ENCODE assay signal across 1 cellular context in the genomic region with DNA sequence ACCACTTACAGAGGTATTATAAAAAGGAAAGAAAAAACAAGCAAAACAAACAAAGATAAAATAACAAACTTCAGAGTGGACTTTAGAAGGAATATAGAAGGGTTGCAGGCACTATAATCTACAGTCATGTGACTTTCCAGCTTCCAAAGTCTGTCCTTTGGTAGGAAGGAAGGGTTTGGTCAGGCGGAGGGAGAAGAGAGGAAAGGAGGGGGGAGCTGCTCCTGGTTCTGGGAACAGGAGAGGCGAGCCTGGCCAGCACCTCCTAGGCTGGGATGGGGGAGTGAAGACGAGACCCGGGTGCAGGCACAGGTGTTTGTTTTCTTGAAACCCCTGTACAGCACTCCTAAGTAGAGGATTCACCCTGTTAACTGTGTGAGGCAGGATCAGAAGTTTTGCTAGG.
TF ChIP-seq lines count a peak whose summit lies in the region.

No MANE protein-coding gene starts in this region.

TF ChIP-seq in WTC11, 78 proteins besides CTCF, POLR2A, EP300 and RAD21 (continued from another document):
- TF ChIP-seq, protein P1, sequence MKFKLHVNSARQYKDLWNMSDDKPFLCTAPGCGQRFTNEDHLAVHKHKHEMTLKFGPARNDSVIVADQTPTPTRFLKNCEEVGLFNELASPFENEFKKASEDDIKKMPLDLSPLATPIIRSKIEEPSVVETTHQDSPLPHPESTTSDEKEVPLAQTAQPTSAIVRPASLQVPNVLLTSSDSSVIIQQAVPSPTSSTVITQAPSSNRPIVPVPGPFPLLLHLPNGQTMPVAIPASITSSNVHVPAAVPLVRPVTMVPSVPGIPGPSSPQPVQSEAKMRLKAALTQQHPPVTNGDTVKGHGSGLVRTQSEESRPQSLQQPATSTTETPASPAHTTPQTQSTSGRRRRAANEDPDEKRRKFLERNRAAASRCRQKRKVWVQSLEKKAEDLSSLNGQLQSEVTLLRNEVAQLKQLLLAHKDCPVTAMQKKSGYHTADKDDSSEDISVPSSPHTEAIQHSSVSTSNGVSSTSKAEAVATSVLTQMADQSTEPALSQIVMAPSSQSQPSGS (CRISPR knock-in tag; IDR thresholded peaks at IDR 0.05; ENCODE audit: borderline replicate concordance, low read depth): no peak
- TF ChIP-seq ESRRA (CRISPR knock-in tag; IDR thresholded peaks at IDR 0.05; ENCODE audit: borderline replicate concordance) (no peak), ZNF219 (CRISPR knock-in tag; IDR thresholded peaks at IDR 0.05; ENCODE audit: borderline replicate concordance) (no peak), PRRX2 (CRISPR knock-in tag; IDR thresholded peaks at IDR 0.05) (no peak), ZNF396 (CRISPR knock-in tag; IDR thresholded peaks at IDR 0.05; ENCODE audit: borderline replicate concordance) (no peak), SMAD3 (CRISPR knock-in tag; IDR thresholded peaks at IDR 0.05; ENCODE audit: borderline replicate concordance) (no peak)
- TF ChIP-seq, protein P2, sequence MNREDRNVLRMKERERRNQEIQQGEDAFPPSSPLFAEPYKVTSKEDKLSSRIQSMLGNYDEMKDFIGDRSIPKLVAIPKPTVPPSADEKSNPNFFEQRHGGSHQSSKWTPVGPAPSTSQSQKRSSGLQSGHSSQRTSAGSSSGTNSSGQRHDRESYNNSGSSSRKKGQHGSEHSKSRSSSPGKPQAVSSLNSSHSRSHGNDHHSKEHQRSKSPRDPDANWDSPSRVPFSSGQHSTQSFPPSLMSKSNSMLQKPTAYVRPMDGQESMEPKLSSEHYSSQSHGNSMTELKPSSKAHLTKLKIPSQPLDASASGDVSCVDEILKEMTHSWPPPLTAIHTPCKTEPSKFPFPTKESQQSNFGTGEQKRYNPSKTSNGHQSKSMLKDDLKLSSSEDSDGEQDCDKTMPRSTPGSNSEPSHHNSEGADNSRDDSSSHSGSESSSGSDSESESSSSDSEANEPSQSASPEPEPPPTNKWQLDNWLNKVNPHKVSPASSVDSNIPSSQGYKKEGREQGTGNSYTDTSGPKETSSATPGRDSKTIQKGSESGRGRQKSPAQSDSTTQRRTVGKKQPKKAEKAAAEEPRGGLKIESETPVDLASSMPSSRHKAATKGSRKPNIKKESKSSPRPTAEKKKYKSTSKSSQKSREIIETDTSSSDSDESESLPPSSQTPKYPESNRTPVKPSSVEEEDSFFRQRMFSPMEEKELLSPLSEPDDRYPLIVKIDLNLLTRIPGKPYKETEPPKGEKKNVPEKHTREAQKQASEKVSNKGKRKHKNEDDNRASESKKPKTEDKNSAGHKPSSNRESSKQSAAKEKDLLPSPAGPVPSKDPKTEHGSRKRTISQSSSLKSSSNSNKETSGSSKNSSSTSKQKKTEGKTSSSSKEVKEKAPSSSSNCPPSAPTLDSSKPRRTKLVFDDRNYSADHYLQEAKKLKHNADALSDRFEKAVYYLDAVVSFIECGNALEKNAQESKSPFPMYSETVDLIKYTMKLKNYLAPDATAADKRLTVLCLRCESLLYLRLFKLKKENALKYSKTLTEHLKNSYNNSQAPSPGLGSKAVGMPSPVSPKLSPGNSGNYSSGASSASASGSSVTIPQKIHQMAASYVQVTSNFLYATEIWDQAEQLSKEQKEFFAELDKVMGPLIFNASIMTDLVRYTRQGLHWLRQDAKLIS (CRISPR knock-in tag; IDR thresholded peaks at IDR 0.05; ENCODE audit: borderline replicate concordance): no peak
- TF ChIP-seq, protein P3, sequence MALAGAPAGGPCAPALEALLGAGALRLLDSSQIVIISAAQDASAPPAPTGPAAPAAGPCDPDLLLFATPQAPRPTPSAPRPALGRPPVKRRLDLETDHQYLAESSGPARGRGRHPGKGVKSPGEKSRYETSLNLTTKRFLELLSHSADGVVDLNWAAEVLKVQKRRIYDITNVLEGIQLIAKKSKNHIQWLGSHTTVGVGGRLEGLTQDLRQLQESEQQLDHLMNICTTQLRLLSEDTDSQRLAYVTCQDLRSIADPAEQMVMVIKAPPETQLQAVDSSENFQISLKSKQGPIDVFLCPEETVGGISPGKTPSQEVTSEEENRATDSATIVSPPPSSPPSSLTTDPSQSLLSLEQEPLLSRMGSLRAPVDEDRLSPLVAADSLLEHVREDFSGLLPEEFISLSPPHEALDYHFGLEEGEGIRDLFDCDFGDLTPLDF (CRISPR knock-in tag; IDR thresholded peaks at IDR 0.05): no peak
- TF ChIP-seq, protein P4, sequence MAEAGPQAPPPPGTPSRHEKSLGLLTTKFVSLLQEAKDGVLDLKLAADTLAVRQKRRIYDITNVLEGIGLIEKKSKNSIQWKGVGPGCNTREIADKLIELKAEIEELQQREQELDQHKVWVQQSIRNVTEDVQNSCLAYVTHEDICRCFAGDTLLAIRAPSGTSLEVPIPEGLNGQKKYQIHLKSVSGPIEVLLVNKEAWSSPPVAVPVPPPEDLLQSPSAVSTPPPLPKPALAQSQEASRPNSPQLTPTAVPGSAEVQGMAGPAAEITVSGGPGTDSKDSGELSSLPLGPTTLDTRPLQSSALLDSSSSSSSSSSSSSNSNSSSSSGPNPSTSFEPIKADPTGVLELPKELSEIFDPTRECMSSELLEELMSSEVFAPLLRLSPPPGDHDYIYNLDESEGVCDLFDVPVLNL (CRISPR knock-in tag; IDR thresholded peaks at IDR 0.05; ENCODE audit: borderline replicate concordance, low read depth): no peak
- TF ChIP-seq, protein P5, sequence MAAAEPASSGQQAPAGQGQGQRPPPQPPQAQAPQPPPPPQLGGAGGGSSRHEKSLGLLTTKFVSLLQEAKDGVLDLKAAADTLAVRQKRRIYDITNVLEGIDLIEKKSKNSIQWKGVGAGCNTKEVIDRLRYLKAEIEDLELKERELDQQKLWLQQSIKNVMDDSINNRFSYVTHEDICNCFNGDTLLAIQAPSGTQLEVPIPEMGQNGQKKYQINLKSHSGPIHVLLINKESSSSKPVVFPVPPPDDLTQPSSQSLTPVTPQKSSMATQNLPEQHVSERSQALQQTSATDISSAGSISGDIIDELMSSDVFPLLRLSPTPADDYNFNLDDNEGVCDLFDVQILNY (CRISPR knock-in tag; IDR thresholded peaks at IDR 0.05): no peak
